1 cellular context compared by ENCODE assay signal in the genomic region with DNA sequence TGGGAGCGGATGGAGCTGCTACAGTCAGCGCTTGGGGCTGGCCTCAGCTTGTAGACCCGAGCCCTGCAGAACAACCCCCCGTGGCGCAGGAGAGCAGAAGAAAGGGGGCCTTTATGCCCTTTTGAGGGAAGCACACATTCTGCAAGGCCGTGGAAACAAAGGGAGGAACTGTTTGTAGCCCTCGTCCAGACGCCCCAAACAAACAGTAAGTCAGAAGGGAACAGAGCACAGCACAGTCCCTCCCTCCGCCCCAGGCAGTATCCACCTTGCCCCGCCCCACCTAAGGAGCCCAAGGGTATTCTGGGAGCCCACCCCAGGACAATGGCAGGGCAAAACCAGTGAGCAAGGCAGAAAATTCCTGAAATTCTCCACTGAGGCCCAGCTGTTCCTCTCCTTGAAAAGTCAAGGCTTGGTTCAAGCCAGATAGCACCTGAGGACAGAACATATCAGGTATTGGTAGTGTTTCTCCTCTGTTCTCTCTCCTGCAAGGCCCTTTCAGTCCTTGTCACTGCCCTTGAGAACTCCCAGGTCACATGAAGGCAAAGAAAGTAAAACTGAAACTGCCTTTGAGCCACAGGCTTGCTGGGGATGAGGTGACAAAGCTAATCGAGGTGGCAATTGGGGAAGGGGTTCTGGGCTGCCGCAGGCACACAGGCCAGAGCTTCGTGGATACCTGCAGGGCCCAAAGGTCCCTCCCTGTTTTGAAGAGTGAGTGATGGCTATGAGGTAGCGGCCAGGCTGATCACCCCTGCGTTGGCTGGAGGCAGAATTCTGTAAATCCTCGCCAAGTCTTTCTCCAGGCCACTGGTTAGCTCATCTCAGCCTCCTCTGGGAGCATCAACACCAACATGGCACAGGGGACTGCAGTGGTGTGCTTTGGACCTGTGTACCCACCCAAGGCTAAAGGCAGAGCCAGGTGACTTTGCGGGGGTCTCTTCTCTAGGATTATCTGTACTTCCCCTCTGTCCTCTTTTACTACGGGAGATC.
TF ChIP-seq lines count a peak whose summit lies in the region.

No MANE protein-coding gene starts in this region.

TF ChIP-seq in HepG2, 621 proteins besides CTCF, POLR2A, EP300 and RAD21 (continued from another document and continues in another):
- TF ChIP-seq, protein P1, sequence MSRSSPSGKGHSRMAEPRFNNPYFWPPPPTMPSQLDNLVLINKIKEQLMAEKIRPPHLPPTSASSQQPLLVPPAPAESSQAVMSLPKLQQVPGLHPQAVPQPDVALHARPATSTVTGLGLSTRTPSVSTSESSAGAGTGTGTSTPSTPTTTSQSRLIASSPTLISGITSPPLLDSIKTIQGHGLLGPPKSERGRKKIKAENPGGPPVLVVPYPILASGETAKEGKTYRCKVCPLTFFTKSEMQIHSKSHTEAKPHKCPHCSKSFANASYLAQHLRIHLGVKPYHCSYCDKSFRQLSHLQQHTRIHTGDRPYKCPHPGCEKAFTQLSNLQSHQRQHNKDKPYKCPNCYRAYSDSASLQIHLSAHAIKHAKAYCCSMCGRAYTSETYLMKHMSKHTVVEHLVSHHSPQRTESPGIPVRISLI (CRISPR knock-in tag; IDR thresholded peaks at IDR 0.05; ENCODE audit: borderline replicate concordance): peak; percentile 50; the same call in 1 of the 2 replicates
- TF ChIP-seq SRSF1 (optimal IDR thresholded peaks at IDR 0.05; ENCODE audit: low read depth, low read length) (peak; percentile 20), JUND (CRISPR knock-in tag; IDR thresholded peaks at IDR 0.05) (no peak), ERF (CRISPR knock-in tag; IDR thresholded peaks at IDR 0.05) (peak; percentile 3; the same call in 1 of the 2 replicates), ZNF768 (CRISPR knock-in tag; IDR thresholded peaks at IDR 0.05) (peak; percentile 35; the same call in 1 of the 2 replicates), THAP9 (CRISPR knock-in tag; IDR thresholded peaks at IDR 0.05; ENCODE audit: borderline replicate concordance) (0 out of 2 replicates have a peak, but pooled peaks have one; percentile 9), KAT2B (IDR thresholded peaks at IDR 0.05; ENCODE audit: borderline replicate concordance, low read depth, low read length) (no peak), ZNF609 (CRISPR knock-in tag; IDR thresholded peaks at IDR 0.05; ENCODE audit: borderline replicate concordance) (peak; percentile 61), KMT2A (CRISPR knock-in tag; IDR thresholded peaks at IDR 0.05) (peak; percentile 41; the same call in 1 of the 2 replicates), ZNF276 (CRISPR knock-in tag; IDR thresholded peaks at IDR 0.05; ENCODE audit: low read depth) (peak; percentile 75), THAP11 (CRISPR knock-in tag; IDR thresholded peaks at IDR 0.05) (peak; percentile 28; the same call in 1 of the 2 replicates), NCOA2 (CRISPR knock-in tag; IDR thresholded peaks at IDR 0.05) (0 out of 2 replicates have a peak, but pooled peaks have one; percentile 23), NR2F1 (CRISPR knock-in tag; IDR thresholded peaks at IDR 0.05) (no peak), SIN3A (IDR thresholded peaks at IDR 0.05; ENCODE audit: borderline replicate concordance, low read depth, low read length) (peak; percentile 66; the same call in 1 of the 2 replicates), SOX13 (IDR thresholded peaks at IDR 0.05) (0 out of 2 replicates have a peak, but pooled peaks have one; percentile 9), SOX13 (CRISPR knock-in tag; conservative IDR thresholded peaks at IDR 0.05 in 1 of 2, IDR thresholded peaks at IDR 0.05 in 1 of 2) (peak in 1 of 2 experiments; percentile 58; a peak in 2 of 4 replicates), MAZ (IDR thresholded peaks at IDR 0.05; ENCODE audit: borderline replicate concordance, low read depth, low read length) (0 out of 2 replicates have a peak, but pooled peaks have one; percentile 11), MAZ (CRISPR knock-in tag; IDR thresholded peaks at IDR 0.05; ENCODE audit: low read depth) (peak; percentile 66), GATAD2A (CRISPR knock-in tag; IDR thresholded peaks at IDR 0.05) (no peak; the same call in 1 of the 2 replicates), ZNF232 (CRISPR knock-in tag; IDR thresholded peaks at IDR 0.05; ENCODE audit: borderline replicate concordance) (no peak), ZNF761 (CRISPR knock-in tag; conservative IDR thresholded peaks at IDR 0.05) (peak; percentile 64; the same call in 1 of the 2 replicates), ARNT2 (CRISPR knock-in tag; IDR thresholded peaks at IDR 0.05; ENCODE audit: low read depth) (peak; percentile 42), DMAP1 (CRISPR knock-in tag; IDR thresholded peaks at IDR 0.05) (peak; percentile 76; the same call in 1 of the 2 replicates), ZNF567 (CRISPR knock-in tag; IDR thresholded peaks at IDR 0.05; ENCODE audit: borderline replicate concordance) (peak; percentile 54; the same call in 1 of the 2 replicates), ZNF556 (CRISPR knock-in tag; IDR thresholded peaks at IDR 0.05; ENCODE audit: borderline replicate concordance) (peak; percentile 63; the same call in 1 of the 2 replicates), ZNF572 (CRISPR knock-in tag; IDR thresholded peaks at IDR 0.05) (no peak), ZNF136 (CRISPR knock-in tag; IDR thresholded peaks at IDR 0.05; ENCODE audit: low read depth) (peak; percentile 24; the same call in 1 of the 2 replicates), ZNF530 (CRISPR knock-in tag; IDR thresholded peaks at IDR 0.05; ENCODE audit: low read depth) (no peak), POGZ (CRISPR knock-in tag; IDR thresholded peaks at IDR 0.05) (peak; percentile 52; the same call in 1 of the 2 replicates)
- TF ChIP-seq, protein P2, sequence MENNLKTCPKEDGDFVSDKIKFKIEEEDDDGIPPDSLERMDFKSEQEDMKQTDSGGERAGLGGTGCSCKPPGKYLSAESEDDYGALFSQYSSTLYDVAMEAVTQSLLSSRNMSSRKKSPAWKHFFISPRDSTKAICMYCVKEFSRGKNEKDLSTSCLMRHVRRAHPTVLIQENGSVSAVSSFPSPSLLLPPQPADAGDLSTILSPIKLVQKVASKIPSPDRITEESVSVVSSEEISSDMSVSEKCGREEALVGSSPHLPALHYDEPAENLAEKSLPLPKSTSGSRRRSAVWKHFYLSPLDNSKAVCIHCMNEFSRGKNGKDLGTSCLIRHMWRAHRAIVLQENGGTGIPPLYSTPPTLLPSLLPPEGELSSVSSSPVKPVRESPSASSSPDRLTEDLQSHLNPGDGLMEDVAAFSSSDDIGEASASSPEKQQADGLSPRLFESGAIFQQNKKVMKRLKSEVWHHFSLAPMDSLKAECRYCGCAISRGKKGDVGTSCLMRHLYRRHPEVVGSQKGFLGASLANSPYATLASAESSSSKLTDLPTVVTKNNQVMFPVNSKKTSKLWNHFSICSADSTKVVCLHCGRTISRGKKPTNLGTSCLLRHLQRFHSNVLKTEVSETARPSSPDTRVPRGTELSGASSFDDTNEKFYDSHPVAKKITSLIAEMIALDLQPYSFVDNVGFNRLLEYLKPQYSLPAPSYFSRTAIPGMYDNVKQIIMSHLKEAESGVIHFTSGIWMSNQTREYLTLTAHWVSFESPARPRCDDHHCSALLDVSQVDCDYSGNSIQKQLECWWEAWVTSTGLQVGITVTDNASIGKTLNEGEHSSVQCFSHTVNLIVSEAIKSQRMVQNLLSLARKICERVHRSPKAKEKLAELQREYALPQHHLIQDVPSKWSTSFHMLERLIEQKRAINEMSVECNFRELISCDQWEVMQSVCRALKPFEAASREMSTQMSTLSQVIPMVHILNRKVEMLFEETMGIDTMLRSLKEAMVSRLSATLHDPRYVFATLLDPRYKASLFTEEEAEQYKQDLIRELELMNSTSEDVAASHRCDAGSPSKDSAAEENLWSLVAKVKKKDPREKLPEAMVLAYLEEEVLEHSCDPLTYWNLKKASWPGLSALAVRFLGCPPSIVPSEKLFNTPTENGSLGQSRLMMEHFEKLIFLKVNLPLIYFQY (CRISPR knock-in tag; IDR thresholded peaks at IDR 0.05; ENCODE audit: borderline replicate concordance): 0 out of 2 replicates have a peak, but pooled peaks have one; percentile 39
- TF ChIP-seq, protein P3, sequence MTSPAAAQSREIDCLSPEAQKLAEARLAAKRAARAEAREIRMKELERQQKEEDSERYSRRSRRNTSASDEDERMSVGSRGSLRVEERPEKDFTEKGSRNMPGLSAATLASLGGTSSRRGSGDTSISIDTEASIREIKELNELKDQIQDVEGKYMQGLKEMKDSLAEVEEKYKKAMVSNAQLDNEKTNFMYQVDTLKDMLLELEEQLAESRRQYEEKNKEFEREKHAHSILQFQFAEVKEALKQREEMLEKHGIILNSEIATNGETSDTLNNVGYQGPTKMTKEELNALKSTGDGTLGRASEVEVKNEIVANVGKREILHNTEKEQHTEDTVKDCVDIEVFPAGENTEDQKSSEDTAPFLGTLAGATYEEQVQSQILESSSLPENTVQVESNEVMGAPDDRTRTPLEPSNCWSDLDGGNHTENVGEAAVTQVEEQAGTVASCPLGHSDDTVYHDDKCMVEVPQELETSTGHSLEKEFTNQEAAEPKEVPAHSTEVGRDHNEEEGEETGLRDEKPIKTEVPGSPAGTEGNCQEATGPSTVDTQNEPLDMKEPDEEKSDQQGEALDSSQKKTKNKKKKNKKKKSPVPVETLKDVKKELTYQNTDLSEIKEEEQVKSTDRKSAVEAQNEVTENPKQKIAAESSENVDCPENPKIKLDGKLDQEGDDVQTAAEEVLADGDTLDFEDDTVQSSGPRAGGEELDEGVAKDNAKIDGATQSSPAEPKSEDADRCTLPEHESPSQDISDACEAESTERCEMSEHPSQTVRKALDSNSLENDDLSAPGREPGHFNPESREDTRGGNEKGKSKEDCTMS (CRISPR knock-in tag; conservative IDR thresholded peaks at IDR 0.05): no peak
- TF ChIP-seq, protein P4, sequence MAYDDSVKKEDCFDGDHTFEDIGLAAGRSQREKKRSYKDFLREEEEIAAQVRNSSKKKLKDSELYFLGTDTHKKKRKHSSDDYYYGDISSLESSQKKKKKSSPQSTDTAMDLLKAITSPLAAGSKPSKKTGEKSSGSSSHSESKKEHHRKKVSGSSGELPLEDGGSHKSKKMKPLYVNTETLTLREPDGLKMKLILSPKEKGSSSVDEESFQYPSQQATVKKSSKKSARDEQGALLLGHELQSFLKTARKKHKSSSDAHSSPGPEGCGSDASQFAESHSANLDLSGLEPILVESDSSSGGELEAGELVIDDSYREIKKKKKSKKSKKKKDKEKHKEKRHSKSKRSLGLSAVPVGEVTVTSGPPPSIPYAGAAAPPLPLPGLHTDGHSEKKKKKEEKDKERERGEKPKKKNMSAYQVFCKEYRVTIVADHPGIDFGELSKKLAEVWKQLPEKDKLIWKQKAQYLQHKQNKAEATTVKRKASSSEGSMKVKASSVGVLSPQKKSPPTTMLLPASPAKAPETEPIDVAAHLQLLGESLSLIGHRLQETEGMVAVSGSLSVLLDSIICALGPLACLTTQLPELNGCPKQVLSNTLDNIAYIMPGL (CRISPR knock-in tag; IDR thresholded peaks at IDR 0.05; ENCODE audit: borderline replicate concordance in 1 of 2, low read depth in 1 of 2): peak in 1 of 2 experiments; percentile 28; a peak in 1 of 4 replicates
